8 cellular contexts compared by ENCODE assay signal in the genomic region with DNA sequence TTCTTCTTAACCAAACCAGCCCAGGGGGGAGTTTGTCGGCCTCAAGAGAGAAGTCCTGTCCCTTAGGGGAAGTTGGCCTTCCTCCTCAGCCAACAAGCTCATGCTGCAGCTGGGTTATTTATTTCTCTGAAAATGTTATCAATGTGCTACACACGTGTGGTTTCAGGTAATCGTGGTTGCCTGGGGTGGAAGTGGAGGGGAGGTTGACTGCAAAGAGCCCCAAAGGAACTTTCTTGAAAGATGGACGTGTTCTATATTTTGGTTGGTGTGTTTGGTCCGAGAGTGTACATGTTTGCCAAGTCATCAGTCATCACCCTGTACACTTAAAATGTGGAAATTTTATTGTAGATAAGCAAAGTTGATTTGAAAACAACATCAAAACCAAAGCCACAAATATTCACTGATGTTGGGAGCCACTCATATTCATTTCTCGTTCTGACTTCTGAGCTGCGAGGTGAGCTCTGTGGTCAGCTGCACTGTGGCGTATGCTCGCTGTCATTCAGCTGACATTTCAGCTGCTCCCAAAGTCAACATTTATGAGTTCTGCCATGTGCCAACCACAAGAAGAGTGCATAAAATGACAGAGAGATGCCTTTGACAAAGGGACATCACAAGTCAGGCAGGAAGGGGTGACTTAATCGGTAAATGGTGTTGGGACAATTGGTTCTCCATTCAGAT. TPM values are rescaled to one million over a fixed set of nuclear protein-coding genes. Genes with fewer than 3 reads are reported as not detected.
DNase-seq lines count a peak whose midpoint lies in the region; ATAC-seq and TF ChIP-seq lines count a peak whose summit lies in the region.

No MANE protein-coding gene starts in this region.

- no peak overlapping the region for H3K4me3 ChIP-seq in lower leg skin (ENCODE audit: low read depth, poor library complexity, severe bottlenecking)

- no peak for TF ChIP-seq CTCF in lower leg skin (IDR thresholded peaks at IDR 0.05)

- TF ChIP-seq POLR2A in lower leg skin (IDR thresholded peaks at IDR 0.05), result no peak

- WGBS in lower leg skin, 2 donors, result 61 to 63% methylated on average over 10 of the region's 10 CpGs

- peak; percentile 75 for ATAC-seq in GM19035 (IDR thresholded peaks at IDR 0.05; ENCODE audit: unreplicated experiment)
- ATAC-seq in HG03139 (IDR thresholded peaks at IDR 0.05; ENCODE audit: unreplicated experiment), result peak; percentile 62

- intact Hi-C loops in lower leg skin (cut with DNase I; ENCODE audit: low total_unique reads), result no loop called here
- intact Hi-C loops in posterior vena cava (cut with DNase I), result no loop called here

- DNase-seq in CD1c-positive myeloid dendritic cell (ENCODE audit: extremely low spot score) (peak; percentile 22), T-helper 22 cell (ENCODE audit: low read depth) (peak; percentile 30), lower leg skin (ENCODE audit: low spot score in 2 of 2) (peak; percentile 18 to 68), SK-N-DZ (ENCODE audit: low spot score) (no peak), posterior vena cava (ENCODE audit: low spot score) (no peak), cerebellar cortex (ENCODE audit: low spot score) (no peak)

RNA-seq across cellular contexts. Expression of gene ADGRG1, which starts 26.5 kb away (rescaled TPM):
- total RNA-seq in lower leg skin (100 to 1,000 TPM; 129 to 159 (median 136) TPM), posterior vena cava (10 to 100 TPM; 28.0 to 28.5 TPM)
- 12.8 and 24.1 TPM in 2 replicates for polyA plus RNA-seq in SK-N-DZ (2014; cell fraction: cytosol; rRNA removed)
- 9.8 and 13.5 TPM in 2 replicates for polyA plus RNA-seq in SK-N-DZ (2014; cell fraction: nucleus; rRNA removed)

RNA-seq across cellular contexts. Expression of gene ADGRG5, which starts 59.5 kb away (rescaled TPM):
- total RNA-seq in lower leg skin (1 to 10 TPM in 1 of 4 donors, under 1 TPM in 3; 0.23 to 1.5 (median 0.47) TPM), posterior vena cava (under 1 TPM; 0.05 to 0.32 TPM)
- 2.9 and 6.8 TPM in 2 replicates for polyA plus RNA-seq in SK-N-DZ (2014; cell fraction: cytosol; rRNA removed)
- 1.8 and 2.2 TPM in 2 replicates for polyA plus RNA-seq in SK-N-DZ (2014; cell fraction: nucleus; rRNA removed)

Comparison
In these comparisons a context has a peak if more than half of its experiments do, and no peak if none do; other contexts are left out.
1. DNase-seq: peak in CD1c-positive myeloid dendritic cell (single experiment), T-helper 22 cell (single experiment) and lower leg skin (2 of 2); none in SK-N-DZ (single experiment), posterior vena cava (single experiment) and cerebellar cortex (single experiment).
2. RNA of gene ADGRG1, which starts 26.5 kb away (total RNA-seq): 129 to 159 TPM in lower leg skin; 28.0 to 28.5 TPM in posterior vena cava; every median in the first group is over 4 times any median in the second.